In the genomic region with DNA sequence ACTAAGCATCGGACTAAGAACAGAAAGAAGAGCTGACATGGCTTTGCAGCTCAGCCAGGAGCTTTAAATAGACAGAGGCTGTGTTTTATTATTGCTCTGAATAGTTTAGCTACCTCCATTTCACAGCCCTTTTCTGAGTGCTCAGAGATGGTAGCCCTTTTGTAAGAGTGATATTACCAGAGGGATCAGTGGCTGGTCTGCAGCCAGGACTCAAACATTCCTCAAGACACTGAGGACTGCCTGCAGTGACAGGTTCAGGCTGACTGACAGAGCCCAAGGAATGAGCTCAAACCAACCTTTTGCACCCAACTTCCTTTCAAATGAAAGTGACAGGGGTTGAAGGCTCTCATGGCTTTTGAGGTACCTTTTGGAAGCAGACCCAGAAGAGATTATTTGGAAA, we compare ENCODE assay signal across 8 cellular contexts.
A peak's percentile ranks its signal among the peaks of the same experiment; 100 is the strongest.
DNase-seq lines count a peak whose midpoint lies in the region; ATAC-seq, FAIRE-seq and TF ChIP-seq lines count a peak whose summit lies in the region.

No MANE protein-coding gene starts in this region.

- H3K27me3 ChIP-seq in bronchial epithelial cell (ENCODE audit: control insufficient read depth, insufficient read depth, low read length) = no peaks in the 10 kb centered on the region
- no peaks in the 10 kb centered on the region for H3K27me3 ChIP-seq in naive thymus-derived CD4-positive, alpha-beta T cell (ENCODE audit: control insufficient read depth in 2 of 2, insufficient read depth in 2 of 2, low read length in 2 of 2)

- no peaks in the 10 kb centered on the region for H3K9me3 Mint-ChIP-seq in naive thymus-derived CD4-positive, alpha-beta T cell

- H3K36me3 ChIP-seq in bronchial epithelial cell (ENCODE audit: control insufficient read depth, insufficient read depth, low read length) = no peaks in the 10 kb centered on the region
- no peaks in the 10 kb centered on the region for H3K36me3 ChIP-seq in naive thymus-derived CD4-positive, alpha-beta T cell (ENCODE audit: control insufficient read depth in 2 of 3, insufficient read depth in 3 of 3, low read length in 3 of 3)

- H3K36me3 Mint-ChIP-seq in naive thymus-derived CD4-positive, alpha-beta T cell = peaks cover 0 to 20% (median 4%) of the 10 kb centered on the region in 5 donors

- FAIRE-seq in bronchial epithelial cell (lab: Jason Lieb, UNC) (no peak), HTR-8/SVneo (lab: Jason Lieb, UNC) (no peak)

- ATAC-seq in Right ventricle myocardium inferior (peak; percentile 47), HG03280 (IDR thresholded peaks at IDR 0.05; ENCODE audit: unreplicated experiment) (peak; percentile 41)
- ATAC-seq in naive thymus-derived CD4-positive, alpha-beta T cell = peak; percentile 52

- no peaks in the 10 kb centered on the region for H3K27me3 Mint-ChIP-seq in naive thymus-derived CD4-positive, alpha-beta T cell

- POLR2A ChIA-PET in naive thymus-derived CD4-positive, alpha-beta T cell (lab: Charles Lee) = interaction anchor here (0.5 to 1.0 kb wide), 3 partner anchors 22 to 383 kb away, joined by 3 read pairs; no protein-coding TSS in a partner anchor

- H3K27ac ChIP-seq in naive thymus-derived CD4-positive, alpha-beta T cell (ENCODE audit: low read depth, low read length) = peak overlapping the region; percentile 79

- H3K4me3 ChIP-seq in bronchial epithelial cell (ENCODE audit: low read depth, low read length) = no peak overlapping the region
- peak overlapping the region; percentile 51 for H3K4me3 ChIP-seq in naive thymus-derived CD4-positive, alpha-beta T cell (ENCODE audit: low read length)

- peaks cover 5 to 10% of the 10 kb centered on the region in 2 donors for H3K4me1 ChIP-seq in naive thymus-derived CD4-positive, alpha-beta T cell (ENCODE audit: control insufficient read depth in 2 of 2, insufficient read depth in 2 of 2, low read length in 2 of 2)

- DNase-seq in Right ventricle myocardium inferior (ENCODE audit: missing footprints) = no peak
- no peak for DNase-seq in cardiac septum (ENCODE audit: low spot score)
- DNase-seq in bronchial epithelial cell (ENCODE audit: low read depth) = peak; percentile 49
- peak in 5 of 9 donors; percentile 3 to 19 (median 8) for DNase-seq in naive thymus-derived CD4-positive, alpha-beta T cell
- DNase-seq in middle frontal gyrus (ENCODE audit: extremely low spot score, low spot score) = no peak
- no peak for DNase-seq in HTR-8/SVneo (ENCODE audit: insufficient read length, low spot score)
- DNase-seq in NOMO-1 treated with DMSO at 0.1 percent for 48 hours (lab: John Stamatoyannopoulos, UW; ENCODE audit: unreplicated experiment) = no peak

- peaks cover 15 to 49% (median 33%) of the 10 kb centered on the region in 7 donors for H3K4me1 Mint-ChIP-seq in naive thymus-derived CD4-positive, alpha-beta T cell

- H3K4me3 Mint-ChIP-seq in naive thymus-derived CD4-positive, alpha-beta T cell = peak overlapping the region; percentile 78 to 95 (median 87)

- H3K27ac Mint-ChIP-seq in naive thymus-derived CD4-positive, alpha-beta T cell = peak overlapping the region; percentile 91 to 100 (median 97)

- intact Hi-C loops in Right ventricle myocardium inferior (cut with DNase I) (no loop called here), cardiac septum (cut with DNase I) (no loop called here)
- intact Hi-C loops in naive thymus-derived CD4-positive, alpha-beta T cell (cut with micrococcal nuclease) = loop anchor here in 1 of 2 donors (1.0 kb wide), 1 partner anchor 190 kb away; no protein-coding TSS in a partner anchor

- no peaks in the 10 kb centered on the region for H3K9me3 ChIP-seq in naive thymus-derived CD4-positive, alpha-beta T cell (ENCODE audit: control insufficient read depth in 2 of 3, low read length in 3 of 3)

- no peak for TF ChIP-seq CTCF in bronchial epithelial cell (IDR thresholded peaks at IDR 0.05; ENCODE audit: insufficient read depth, low read length, severe bottlenecking)

- CTCF ChIA-PET in naive thymus-derived CD4-positive, alpha-beta T cell (lab: Charles Lee) = no interaction called here

Comparison
In these comparisons a context has a peak if more than half of its experiments do, and no peak if none do; other contexts are left out.
1. DNase-seq: peak in bronchial epithelial cell (single experiment) and naive thymus-derived CD4-positive, alpha-beta T cell (5 of 9); none in Right ventricle myocardium inferior (single experiment), cardiac septum (single experiment), middle frontal gyrus (single experiment), HTR-8/SVneo (single experiment) and NOMO-1 treated with DMSO at 0.1 percent for 48 hours (single experiment).
2. Peak in every context shown above with its lines, with median percentiles within 50 percentile points of each other: ATAC-seq.